ENCODE assay signal across 19 cellular contexts in genomic region chr15:51312754-51313390, GRCh38. TPM values are rescaled to one million over a fixed set of nuclear protein-coding genes. Genes with fewer than 3 reads are reported as not detected.
A peak's percentile ranks its signal among the peaks of the same experiment; 100 is the strongest.
DNase-seq lines count a peak whose midpoint lies in the region; ATAC-seq and TF ChIP-seq lines count a peak whose summit lies in the region.
"Had no signal": no experiment of that assay in that cellular context is flagged by ENCODE, and none has a peak within 500 bp of the region (broad histone marks: within the 10 kb centered on the region; RNA-seq: fewer than 3 reads in every experiment).

No MANE protein-coding gene starts in this region.

- intact Hi-C loops in left lung (cut with DNase I) = no loop called here
- intact Hi-C loops in CD8-positive, alpha-beta T cell (cut with DNase I, micrococcal nuclease) = no loop called here

- DNase-seq in COR-L47 (lab: John Stamatoyannopoulos, UW) (peak; percentile 8), HT1080 (ENCODE audit: low read depth) (peak; percentile 75), dermis blood vessel endothelial cell (peak; percentile 20), left lung (no peak), AG20443 (ENCODE audit: low spot score) (no peak)
- no peak for DNase-seq in activated CD4-positive, alpha-beta T cell treated with anti-CD3 and anti-CD28 coated beads, Interleukin-2, amount 50 U/mL, for 48 hours
- no peak for DNase-seq in NK-92 treated with Interleukin-12 subunit alpha and Interleukin-12 subunit beta, amount 100 ng/mL, for 24 hours (lab: John Stamatoyannopoulos, UW)
- no peak for DNase-seq in CD8-positive, alpha-beta T cell
- DNase-seq: activated CD8-positive, alpha-beta T cell treated with anti-CD3 and anti-CD28 coated beads, Interleukin-2, amount 10 ng/mL, durations not matched to agents 7 days and 5 days; colonic mucosa; esophagus squamous epithelium; MG63; naive B cell; NCI-H187 treated with DMSO at 0.1 percent for 48 hours; NCI-H510A treated with DMSO at 0.1 percent for 48 hours; stimulated activated CD4-positive, alpha-beta T cell treated with anti-CD3 and anti-CD28 coated beads, Interleukin-12 subunit alpha, Interleukin-12 subunit beta, amount 100 ng/mL, for 4 hours; stimulated activated naive CD4-positive, alpha-beta T cell treated with Interleukin-2 at 50 U/mL for 16 hours had no signal

- peaks cover 9 to 20% of the 10 kb centered on the region in 2 donors for H3K4me1 ChIP-seq in left lung
- H3K4me1 ChIP-seq in CD8-positive, alpha-beta T cell (ENCODE audit: insufficient read depth, low read length) = no peaks in the 10 kb centered on the region
- H3K4me1 ChIP-seq: colonic mucosa had no signal

- no peak overlapping the region for H3K4me3 ChIP-seq in left lung
- no peak overlapping the region for H3K4me3 ChIP-seq in CD8-positive, alpha-beta T cell (ENCODE audit: low read depth, low read length)
- H3K4me3 ChIP-seq: colonic mucosa, esophagus squamous epithelium, MG63 had no signal

- CTCF ChIA-PET in CD8-positive, alpha-beta T cell (lab: Charles Lee) = interaction anchor here (0.6 kb wide), 1 partner anchor 53 kb away, joined by 3 read pairs; no protein-coding TSS in a partner anchor

- H3K27ac ChIP-seq in left lung = peak overlapping the region in 1 of 2 donors; percentile 48
- H3K27ac ChIP-seq in CD8-positive, alpha-beta T cell (ENCODE audit: low read depth, low read length) = no peak overlapping the region
- H3K27ac ChIP-seq: colonic mucosa had no signal

- H3K4me1 Mint-ChIP-seq in CD8-positive, alpha-beta T cell (ENCODE audit: low read depth) = no peaks in the 10 kb centered on the region
- H3K4me1 Mint-ChIP-seq: naive B cell had no signal

- no peaks in the 10 kb centered on the region for H3K9me3 ChIP-seq in left lung
- H3K9me3 ChIP-seq in CD8-positive, alpha-beta T cell (ENCODE audit: low read length) = no peaks in the 10 kb centered on the region
- H3K9me3 ChIP-seq: colonic mucosa, esophagus squamous epithelium, MG63 had no signal

- no peaks in the 10 kb centered on the region for H3K27me3 ChIP-seq in left lung
- no peaks in the 10 kb centered on the region for H3K27me3 ChIP-seq in CD8-positive, alpha-beta T cell (ENCODE audit: insufficient read depth, low read length)
- H3K27me3 ChIP-seq: colonic mucosa, MG63 had no signal

- no peaks in the 10 kb centered on the region for H3K36me3 ChIP-seq in left lung
- H3K36me3 ChIP-seq in CD8-positive, alpha-beta T cell (ENCODE audit: insufficient read depth, low read length) = no peaks in the 10 kb centered on the region
- H3K36me3 ChIP-seq: colonic mucosa, esophagus squamous epithelium, MG63 had no signal

- POLR2A ChIA-PET in CD8-positive, alpha-beta T cell (lab: Charles Lee) = no interaction called here

- ATAC-seq in left lung = peak; percentile 31
- no peak for ATAC-seq in CD8-positive, alpha-beta T cell
- ATAC-seq: activated CD8-positive, alpha-beta T cell treated with anti-CD3 and anti-CD28 coated beads, Interleukin-2, amount 10 ng/mL, durations not matched to agents 7 days and 5 days; Panc1 had no signal

- no peak for TF ChIP-seq CTCF in left lung (IDR thresholded peaks at IDR 0.05)
- no peak for TF ChIP-seq CTCF in CD8-positive, alpha-beta T cell (IDR thresholded peaks at IDR 0.05)

- H3K27me3 Mint-ChIP-seq in CD8-positive, alpha-beta T cell (ENCODE audit: low read depth) = peaks cover 6% of the 10 kb centered on the region

- no peak overlapping the region for H3K27ac Mint-ChIP-seq in CD8-positive, alpha-beta T cell
- H3K27ac Mint-ChIP-seq: activated CD8-positive, alpha-beta T cell treated with anti-CD3 and anti-CD28 coated beads, Interleukin-2, amount 10 ng/mL, durations not matched to agents 7 days and 5 days had no signal

- no peak overlapping the region for H3K4me3 Mint-ChIP-seq in CD8-positive, alpha-beta T cell
- H3K4me3 Mint-ChIP-seq: activated CD8-positive, alpha-beta T cell treated with anti-CD3 and anti-CD28 coated beads, Interleukin-2, amount 10 ng/mL, durations not matched to agents 7 days and 5 days; naive B cell had no signal

- H3K36me3 Mint-ChIP-seq in CD8-positive, alpha-beta T cell = no peaks in the 10 kb centered on the region
- H3K36me3 Mint-ChIP-seq: naive B cell had no signal

- no peaks in the 10 kb centered on the region for H3K9me3 Mint-ChIP-seq in CD8-positive, alpha-beta T cell
- H3K9me3 Mint-ChIP-seq: naive B cell had no signal

RNA-seq across cellular contexts. Expression of gene CYP19A1, which starts 25.5 kb away (rescaled TPM):
- total RNA-seq in HT1080 (2014; rRNA removed; shearing (Covaris generic)) = not detected in 2 replicates
- not detected in 2 replicates for polyA plus RNA-seq in HT1080 (2015; cell fraction: cytosol; rRNA removed)
- not detected in 2 replicates for polyA plus RNA-seq in HT1080 (2015; cell fraction: nucleus; rRNA removed)
- total RNA-seq in dermis blood vessel endothelial cell (not detected in 2 replicates), left lung (1 to 10 TPM in 1 of 2 donors, under 1 TPM in 1; 0.96 to 7.1 TPM)
- total RNA-seq in CD8-positive, alpha-beta T cell = not detected
- total RNA-seq: activated CD8-positive, alpha-beta T cell treated with anti-CD3 and anti-CD28 coated beads, Interleukin-2, amount 10 ng/mL, durations not matched to agents 7 days and 5 days; colonic mucosa; HT-29 had no signal

RNA-seq across cellular contexts. Expression of gene GLDN, which starts 28.6 kb away (rescaled TPM):
- not detected in 2 replicates for total RNA-seq in HT1080 (2014; rRNA removed; shearing (Covaris generic))
- 0.08 TPM in 1 of 2 replicates, not detected in the other for polyA plus RNA-seq in HT1080 (2015; cell fraction: cytosol; rRNA removed)
- polyA plus RNA-seq in HT1080 (2015; cell fraction: nucleus; rRNA removed) = not detected in 2 replicates
- total RNA-seq in dermis blood vessel endothelial cell = not detected in 2 replicates
- 10 to 100 TPM; 20.5 to 58.6 TPM for total RNA-seq in left lung
- not detected for total RNA-seq in CD8-positive, alpha-beta T cell
- total RNA-seq: activated CD8-positive, alpha-beta T cell treated with anti-CD3 and anti-CD28 coated beads, Interleukin-2, amount 10 ng/mL, durations not matched to agents 7 days and 5 days had no signal

Comparison
In these comparisons a context has a peak if more than half of its experiments do, and no peak if none do; other contexts are left out.
1. DNase-seq: peak in COR-L47 (single experiment), HT1080 (single experiment) and dermis blood vessel endothelial cell (single experiment); none in left lung (0 of 2), activated CD4-positive, alpha-beta T cell treated with anti-CD3 and anti-CD28 coated beads, Interleukin-2, amount 50 U/mL, for 48 hours (0 of 2), NK-92 treated with Interleukin-12 subunit alpha and Interleukin-12 subunit beta, amount 100 ng/mL, for 24 hours (single experiment), AG20443 (single experiment) and CD8-positive, alpha-beta T cell (0 of 7).
2. RNA of gene GLDN, which starts 28.6 kb away (total RNA-seq): 20.5 to 58.6 TPM in left lung; not detected in HT1080, not detected in dermis blood vessel endothelial cell and not detected in CD8-positive, alpha-beta T cell; every median in the first group is over 10 times any median in the second.